Comparison of ENCODE assay signal across 24 cellular contexts in the genomic region with DNA sequence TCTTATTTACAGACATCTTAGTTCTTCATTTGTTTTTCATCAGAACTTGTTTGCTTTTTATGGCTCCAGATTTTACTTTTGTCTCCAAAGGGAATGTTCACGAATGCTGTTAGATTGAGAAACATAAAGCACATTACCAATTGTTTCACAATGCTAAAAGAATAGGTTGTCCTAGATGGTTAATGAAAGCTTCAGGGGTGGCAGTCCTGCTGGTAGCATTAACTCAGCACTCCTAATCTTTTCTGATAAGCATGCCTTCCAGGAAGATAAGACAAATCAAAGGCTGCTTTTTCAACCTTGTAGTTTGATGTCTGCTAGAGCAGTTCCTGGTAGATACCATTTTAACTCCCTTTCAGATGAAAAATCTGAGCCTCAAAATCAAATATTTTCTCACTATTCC.
DNase-seq lines count a peak whose midpoint lies in the region; ATAC-seq and TF ChIP-seq lines count a peak whose summit lies in the region.
"Had no signal": no experiment of that assay in that cellular context is flagged by ENCODE, and none has a peak within 500 bp of the region (broad histone marks: within the 10 kb centered on the region; RNA-seq: fewer than 3 reads in every experiment).

No MANE protein-coding gene starts in this region.

- H3K9ac ChIP-seq in endodermal cell (ENCODE audit: extremely low read depth, low read length, poor library complexity, severe bottlenecking) = no peak overlapping the region
- H3K9ac ChIP-seq: BLaER1 treated with 17β-estradiol and CSF1 and Interleukin-3, amounts not matched to agents 10 nM and 100 nM had no signal

- H3K36me3 Mint-ChIP-seq in endodermal cell (ENCODE audit: low read depth) = peaks cover 15% of the 10 kb centered on the region

- H3K27me3 Mint-ChIP-seq in endodermal cell (ENCODE audit: insufficient read depth) = no peaks in the 10 kb centered on the region
- H3K27me3 Mint-ChIP-seq: CD4-positive, alpha-beta T cell had no signal

- no peaks in the 10 kb centered on the region for H3K36me3 ChIP-seq in endodermal cell (ENCODE audit: control insufficient read depth, insufficient read depth, low read length)
- H3K36me3 ChIP-seq: BLaER1 treated with 17β-estradiol and CSF1 and Interleukin-3, amounts not matched to agents 10 nM and 100 nM; MG63; SJCRH30 had no signal

- H3K27ac Mint-ChIP-seq in endodermal cell = peak overlapping the region; percentile 22
- H3K27ac Mint-ChIP-seq: CD4-positive, alpha-beta T cell had no signal

- no peak overlapping the region for H3K4me3 ChIP-seq in endodermal cell (ENCODE audit: low read length)
- H3K4me3 ChIP-seq: A549; BLaER1 treated with 17β-estradiol and CSF1 and Interleukin-3, amounts not matched to agents 10 nM and 100 nM; MG63; PC-9; SJCRH30 had no signal

- H3K4me1 ChIP-seq in endodermal cell (ENCODE audit: control insufficient read depth, insufficient read depth, low read length) = no peaks in the 10 kb centered on the region
- H3K4me1 ChIP-seq: A549, SJCRH30 had no signal

- H3K9me3 ChIP-seq in endodermal cell (ENCODE audit: control insufficient read depth, low read length) = peaks cover 20% of the 10 kb centered on the region
- H3K9me3 ChIP-seq: A549; BLaER1 treated with 17β-estradiol and CSF1 and Interleukin-3, amounts not matched to agents 10 nM and 100 nM; MG63; SJCRH30 had no signal

- DNase-seq in DMS153 (lab: John Stamatoyannopoulos, UW) (peak; percentile 22), NCI-H226 (peak; percentile 53), endodermal cell (no peak), medulla oblongata (ENCODE audit: extremely low spot score) (no peak), head of caudate nucleus (no peak), activated gamma-delta T cell treated with Interleukin-2 at 50 U/mL for 16 hours (no peak)
- DNase-seq: AML-193; CD4-positive, alpha-beta T cell; DMS79 treated with DMSO at 0.1 percent for 48 hours; GF-D8; IMR-90; KG1; MG63; NCI-H1694 treated with DMSO at 0.1 percent for 48 hours; NCI-H510A; PC-9; SJCRH30; T-helper 2 cell had no signal

- no peak for ATAC-seq in GM21381 (IDR thresholded peaks at IDR 0.05; ENCODE audit: unreplicated experiment)
- ATAC-seq: A549, Right ventricle myocardium inferior, SK-N-SH treated with all-trans-retinoic acid at 6 μM for 48 hours had no signal

- H3K27ac ChIP-seq in 22Rv1 (peak overlapping the region; percentile 44), endodermal cell (ENCODE audit: low read depth, low read length) (no peak overlapping the region)
- H3K27ac ChIP-seq: A549; BLaER1 treated with 17β-estradiol and CSF1 and Interleukin-3, amounts not matched to agents 10 nM and 100 nM; PC-9; SJCRH30 had no signal

- TF ChIP-seq CTCF in 22Rv1 (IDR thresholded peaks at IDR 0.05) (no peak), endodermal cell (conservative IDR thresholded peaks at IDR 0.05) (no peak)

- H3K27me3 ChIP-seq in endodermal cell (ENCODE audit: control insufficient read depth, insufficient read depth, low read length, poor library complexity, severe bottlenecking) = no peaks in the 10 kb centered on the region
- H3K27me3 ChIP-seq: BLaER1 treated with 17β-estradiol and CSF1 and Interleukin-3, amounts not matched to agents 10 nM and 100 nM; SJCRH30 had no signal

- intact Hi-C loops in head of caudate nucleus (cut with DNase I) = no loop called here

- WGBS in endodermal cell (ENCODE audit: insufficient coverage in 1 of 2, insufficient read length in 1 of 2), 2 experiments = 20 to 33% methylated on average over 1 of the region's 1 CpG

- peaks cover 59% of the 10 kb centered on the region for H3K4me1 Mint-ChIP-seq in endodermal cell

- peaks cover 31% of the 10 kb centered on the region for H3K9me3 Mint-ChIP-seq in endodermal cell

- no peak overlapping the region for H3K4me3 Mint-ChIP-seq in endodermal cell
- H3K4me3 Mint-ChIP-seq: CD4-positive, alpha-beta T cell had no signal

Comparison
In these comparisons a context has a peak if more than half of its experiments do, and no peak if none do; other contexts are left out.
1. DNase-seq: peak in DMS153 (single experiment) and NCI-H226 (single experiment); none in endodermal cell (single experiment), medulla oblongata (single experiment), head of caudate nucleus (0 of 42) and activated gamma-delta T cell treated with Interleukin-2 at 50 U/mL for 16 hours (single experiment).